ENCODE assay signal across 6 cellular contexts in the genomic region with DNA sequence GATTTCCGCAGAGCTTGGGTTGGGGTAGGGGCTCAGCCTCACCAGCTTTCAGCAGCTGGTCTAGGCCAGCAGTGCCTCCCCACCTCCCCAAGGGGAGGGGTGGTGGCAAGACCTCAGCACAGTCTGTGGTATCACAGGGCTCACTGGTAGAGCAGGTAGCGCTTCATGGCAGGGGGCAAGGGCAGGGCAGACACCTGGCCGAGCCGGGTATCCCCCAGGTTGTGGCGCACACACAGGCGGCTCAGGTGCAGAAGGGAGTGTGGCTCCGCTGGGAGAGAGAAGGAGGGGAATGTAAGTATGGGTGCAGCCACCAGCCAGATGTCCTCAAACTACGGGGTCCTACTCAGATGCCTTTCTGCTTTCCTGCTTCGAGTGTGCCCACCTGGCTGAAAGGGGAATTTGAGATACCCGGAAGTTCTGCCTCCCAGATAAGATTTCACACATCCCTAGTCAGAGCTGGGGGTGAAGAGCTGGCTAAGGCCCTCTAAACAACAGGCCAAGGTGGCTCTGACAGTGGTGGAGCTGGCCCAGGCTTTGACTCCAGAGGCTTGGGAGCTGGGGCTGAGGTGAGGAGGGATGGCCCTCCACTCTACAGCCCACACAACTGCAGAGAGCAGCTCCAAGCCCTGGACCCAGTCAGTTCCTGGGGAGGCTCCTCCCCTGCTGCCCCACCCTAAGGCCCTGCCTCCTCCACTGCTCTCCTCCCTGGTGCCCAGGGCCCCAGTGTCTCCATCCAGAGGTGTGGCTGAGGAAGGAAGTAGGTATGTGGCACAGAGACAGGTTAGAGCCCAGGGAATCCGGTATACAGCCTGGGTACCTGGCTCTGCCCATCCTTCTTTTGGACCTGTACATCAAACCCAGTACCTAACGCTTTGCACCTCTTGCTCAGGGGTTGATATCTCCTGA. TPM values are rescaled to one million over a fixed set of nuclear protein-coding genes. Genes with fewer than 3 reads are reported as not detected.
DNase-seq lines count a peak whose midpoint lies in the region; ATAC-seq and TF ChIP-seq lines count a peak whose summit lies in the region.

No MANE protein-coding gene starts in this region.

- H3K4me3 ChIP-seq in DOHH2 (ENCODE audit: low read length) (peak overlapping the region; percentile 78), coronary artery (peak overlapping the region; percentile 81), psoas muscle (peak overlapping the region; percentile 63)

- H3K36me3 ChIP-seq in DOHH2 (ENCODE audit: control insufficient read depth, low read length), result peaks cover 69% of the 10 kb centered on the region
- H3K36me3 ChIP-seq in psoas muscle (ENCODE audit: insufficient read depth in 1 of 2, low read depth in 1 of 2), result peaks cover 4 to 39% of the 10 kb centered on the region in 2 donors

- H3K4me2 ChIP-seq in DOHH2 (ENCODE audit: low read length), result peak overlapping the region; percentile 88

- peak overlapping the region; percentile 42 for H3K27ac ChIP-seq in DOHH2 (ENCODE audit: low read depth, low read length)
- H3K27ac ChIP-seq in coronary artery, result peak overlapping the region; percentile 91 to 95
- peak overlapping the region; percentile 75 for H3K27ac ChIP-seq in psoas muscle

- H3F3A ChIP-seq in DOHH2 (ENCODE audit: control insufficient read depth, insufficient read depth), result peaks cover 34% of the 10 kb centered on the region

- H3K9me3 ChIP-seq in DOHH2 (ENCODE audit: control insufficient read depth, insufficient read depth, low read length), result no peaks in the 10 kb centered on the region
- no peaks in the 10 kb centered on the region for H3K9me3 ChIP-seq in psoas muscle

- no peak for ATAC-seq in psoas muscle
- no peak for ATAC-seq in HG03457 (IDR thresholded peaks at IDR 0.05; ENCODE audit: unreplicated experiment)

- peaks cover 24% of the 10 kb centered on the region for H4K20me1 ChIP-seq in DOHH2 (ENCODE audit: control insufficient read depth, insufficient read depth, low read depth, low read length)

- no peak for TF ChIP-seq CTCF in DOHH2 (IDR thresholded peaks at IDR 0.05; ENCODE audit: low read depth, low read length, poor library complexity, severe bottlenecking)
- no peak for TF ChIP-seq CTCF in coronary artery (IDR thresholded peaks at IDR 0.05)
- TF ChIP-seq CTCF in psoas muscle (IDR thresholded peaks at IDR 0.05), result no peak

- intact Hi-C loops in psoas muscle (cut with DNase I), result no loop called here

- H3K4me1 ChIP-seq in DOHH2 (ENCODE audit: control insufficient read depth, low read length) (peaks cover 55% of the 10 kb centered on the region), psoas muscle (peaks cover 35% of the 10 kb centered on the region)

- no peaks in the 10 kb centered on the region; the same call in 1 of the 2 replicates for H3K27me3 ChIP-seq in DOHH2 (ENCODE audit: control insufficient read depth, low read length)
- no peaks in the 10 kb centered on the region for H3K27me3 ChIP-seq in psoas muscle (ENCODE audit: insufficient read depth in 3 of 3, low read length in 2 of 3)

- WGBS in psoas muscle, 3 donors, result 55 to 82% (median 55%) methylated on average over 12 of the region's 12 CpGs

- H3K9me2 ChIP-seq in DOHH2 (replicated peaks; ENCODE audit: control insufficient read depth, low read length), result no peaks in the 10 kb centered on the region

- peaks cover 40% of the 10 kb centered on the region for H3K79me2 ChIP-seq in DOHH2 (ENCODE audit: control insufficient read depth, low read length)

- peak; percentile 91 for DNase-seq in NCI-H2171 (lab: John Stamatoyannopoulos, UW)
- no peak for DNase-seq in coronary artery (ENCODE audit: low spot score)
- DNase-seq in psoas muscle, result no peak
- DNase-seq in NCI-H187 treated with DMSO at 0.1 percent for 48 hours (lab: John Stamatoyannopoulos, UW), result no peak

RNA-seq across cellular contexts. Expression of a gene that starts 1.8 kb away (rescaled TPM):
- 1 to 10 TPM; 2.4 to 4.5 (median 3.2) TPM for total RNA-seq in psoas muscle
- 10 to 100 TPM in 1 of 3 donors, 1 to 10 TPM in 2; 4.3 to 10.2 (median 6.7) TPM for polyA plus RNA-seq in psoas muscle

RNA-seq across cellular contexts. Expression of a gene that starts 4.0 kb away (rescaled TPM):
- 100 to 1,000 TPM; 537 to 822 (median 624) TPM for total RNA-seq in psoas muscle
- 100 to 1,000 TPM; 588 to 952 (median 847) TPM for polyA plus RNA-seq in psoas muscle

RNA-seq across cellular contexts. Expression of a gene that starts 19.4 kb away (rescaled TPM):
- 100 to 1,000 TPM in 3 of 4 donors, 10 to 100 TPM in 1; 98.1 to 127 (median 112) TPM for total RNA-seq in psoas muscle
- polyA plus RNA-seq in psoas muscle, result 10 to 100 TPM; 43.1 to 85.1 (median 49.5) TPM

RNA-seq across cellular contexts. Expression of a gene that starts 20.2 kb away (rescaled TPM):
- total RNA-seq in psoas muscle, result 1 to 10 TPM in 1 of 4 donors, under 1 TPM in 2, not detected in 1; 0.79 to 1.1 (median 0.92) TPM
- polyA plus RNA-seq in psoas muscle, result 1 to 10 TPM in 1 of 3 donors, under 1 TPM in 2; 0.21 to 3.3 (median 0.56) TPM

RNA-seq across cellular contexts. Expression of a gene that starts 30.6 kb away (rescaled TPM):
- total RNA-seq in psoas muscle, result under 1 TPM; 0.23 to 0.69 (median 0.33) TPM
- under 1 TPM; 0.13 to 0.60 (median 0.13) TPM for polyA plus RNA-seq in psoas muscle

Comparison
In these comparisons a context has a peak if more than half of its experiments do, and no peak if none do; other contexts are left out.
1. H3K27ac ChIP-seq: peak in every context shown above with its lines; median percentile 93 in coronary artery; 75 in psoas muscle; 42 in DOHH2.